In genomic region chr2:241863021-241863954, GRCh38 we compare ENCODE assay signal across 11 cellular contexts. TPM values are rescaled to one million over a fixed set of nuclear protein-coding genes. Genes with fewer than 3 reads are reported as not detected.
DNase-seq lines count a peak whose midpoint lies in the region; ATAC-seq and TF ChIP-seq lines count a peak whose summit lies in the region.
"Had no signal": no experiment of that assay in that cellular context is flagged by ENCODE, and none has a peak within 500 bp of the region (broad histone marks: within the 10 kb centered on the region; RNA-seq: fewer than 3 reads in every experiment).

No MANE protein-coding gene starts in this region.

- H3K27ac ChIP-seq in GM23248 (no peak overlapping the region), heart left ventricle (peak overlapping the region in 1 of 12 donors; percentile 34)

- no peak overlapping the region for H3K4me2 ChIP-seq in GM23248 (ENCODE audit: unreplicated experiment)

- peaks cover 6% of the 10 kb centered on the region; the same call in 1 of the 2 replicates for H3F3A ChIP-seq in GM23248 (ENCODE audit: insufficient read depth)

- no peaks in the 10 kb centered on the region for H3K9me3 ChIP-seq in GM23248 (ENCODE audit: low read depth)
- no peaks in the 10 kb centered on the region for H3K9me3 ChIP-seq in heart left ventricle

- H3K4me3 ChIP-seq in GM23248 (no peak overlapping the region), heart left ventricle (peak overlapping the region in 2 of 12 donors; percentile 24 to 27)

- H4K20me1 ChIP-seq in GM23248 (ENCODE audit: insufficient read depth): no peaks in the 10 kb centered on the region

- DNase-seq in GM23248 (peak; percentile 45), heart left ventricle (peak in 3 of 5 donors; percentile 48 to 74 (median 54)), cerebellum (ENCODE audit: low spot score) (no peak), NCI-H2171 (lab: John Stamatoyannopoulos, UW) (no peak), glomerular visceral epithelial cell (ENCODE audit: extremely low spot score) (no peak), left lobe of liver (ENCODE audit: low spot score) (no peak)
- peak; percentile 59 for DNase-seq in activated CD4-positive, alpha-beta T cell treated with anti-CD3 and anti-CD28 coated beads, Interleukin-2, amount 50 U/mL, for 1 hour
- DNase-seq in stimulated activated CD8-positive, alpha-beta memory T cell treated with anti-CD3 and anti-CD28 coated beads, Interleukin-4, amount 100 ng/mL, for 48 hours: peak; percentile 82
- DNase-seq: cerebellar nuclear complex, NCI-H69 had no signal

- no peaks in the 10 kb centered on the region for H3K36me3 ChIP-seq in GM23248 (ENCODE audit: low read depth)
- H3K36me3 ChIP-seq in heart left ventricle: no peaks in the 10 kb centered on the region

- in situ Hi-C loops in GM23248 (cut with MboI): no loop called here

- no peaks in the 10 kb centered on the region for H3K79me2 ChIP-seq in GM23248 (ENCODE audit: insufficient read depth)

- H3K4me1 ChIP-seq in GM23248 (ENCODE audit: insufficient read depth): peaks cover 5% of the 10 kb centered on the region; the same call in 1 of the 2 replicates
- peaks cover 0 to 31% (median 20%) of the 10 kb centered on the region in 12 donors for H3K4me1 ChIP-seq in heart left ventricle

- TF ChIP-seq CTCF in heart left ventricle (IDR thresholded peaks at IDR 0.05): no peak

- no peak for TF ChIP-seq POLR2A in heart left ventricle (IDR thresholded peaks at IDR 0.05)

- H3K9ac ChIP-seq in GM23248: no peak overlapping the region

- intact Hi-C loops in heart left ventricle (cut with DNase I): loop anchor here in 2 of 10 donors (5.0 to 10.0 kb wide), 2 partner anchors 108 to 131 kb away; partner anchors contain the start of gene D2HGDH (in 1 of the 2)

- no peaks in the 10 kb centered on the region for H3K9me2 ChIP-seq in GM23248 (ENCODE audit: insufficient read depth)

- 38 to 44% methylated on average over 44 to 46 of the region's 48 CpGs for WGBS in GM23248 (ENCODE audit: low coverage in 1 of 2, low lambda C conversion rate in 2 of 2, missing lambda C conversion rate in 2 of 2), 2 experiments
- WGBS in heart left ventricle, 4 donors: 44 to 63% (median 48%) methylated on average over 36 to 48 of the region's 48 CpGs

- H2AFZ ChIP-seq in GM23248: no peak overlapping the region

- peaks cover 15% of the 10 kb centered on the region for H3K27me3 ChIP-seq in GM23248 (replicated peaks; ENCODE audit: insufficient read depth)
- peaks cover 8 to 56% (median 26%) of the 10 kb centered on the region in 9 donors for H3K27me3 ChIP-seq in heart left ventricle

- ATAC-seq in heart left ventricle (peak in 1 of 4 donors; percentile 1), left lobe of liver (no peak)

RNA-seq across cellular contexts. Expression of gene PDCD1, which starts 4.6 kb away (rescaled TPM):
- not detected in 2 replicates for total RNA-seq in GM23248 (2014; rRNA removed; shearing (Covaris generic))
- not detected in 2 replicates for polyA plus RNA-seq in GM23248 (2016; fragmentation: Nextera tagmentation; extraction: Ambion mirVana)
- total RNA-seq in heart left ventricle: 1 to 10 TPM in 5 of 9 donors, under 1 TPM in 4; 0.27 to 7.6 (median 1.3) TPM
- 1 to 10 TPM; 3.3 to 4.7 TPM for polyA plus RNA-seq in heart left ventricle
- not detected for total RNA-seq in cerebellum
- 0.18 TPM for total RNA-seq in left lobe of liver
- total RNA-seq: myocyte had no signal

RNA-seq across cellular contexts. Expression of gene RTP5, which starts 6.2 kb away (rescaled TPM):
- not detected in 2 replicates for total RNA-seq in GM23248 (2014; rRNA removed; shearing (Covaris generic))
- not detected in 2 replicates for polyA plus RNA-seq in GM23248 (2016; fragmentation: Nextera tagmentation; extraction: Ambion mirVana)
- total RNA-seq in heart left ventricle: not detected
- not detected for polyA plus RNA-seq in heart left ventricle
- 1.3 TPM for total RNA-seq in cerebellum
- total RNA-seq in left lobe of liver: not detected

RNA-seq across cellular contexts. Expression of gene NEU4, which starts 54.3 kb away (rescaled TPM):
- total RNA-seq in GM23248 (2014; rRNA removed; shearing (Covaris generic)): not detected in 2 replicates
- polyA plus RNA-seq in GM23248 (2016; fragmentation: Nextera tagmentation; extraction: Ambion mirVana) (not detected in 2 replicates), heart left ventricle (under 1 TPM; 0.07 to 0.50 TPM)
- total RNA-seq in heart left ventricle (1 to 10 TPM in 1 of 9 donors, under 1 TPM in 4, not detected in 4; 0.21 to 1.4 (median 0.45) TPM), cerebellum (0.82 TPM), left lobe of liver (109 TPM)

Comparison
In these comparisons a context has a peak if more than half of its experiments do, and no peak if none do; other contexts are left out.
1. DNase-seq: peak in GM23248 (single experiment), activated CD4-positive, alpha-beta T cell treated with anti-CD3 and anti-CD28 coated beads, Interleukin-2, amount 50 U/mL, for 1 hour (single experiment), heart left ventricle (3 of 5) and stimulated activated CD8-positive, alpha-beta memory T cell treated with anti-CD3 and anti-CD28 coated beads, Interleukin-4, amount 100 ng/mL, for 48 hours (single experiment); none in cerebellum (single experiment), NCI-H2171 (single experiment), glomerular visceral epithelial cell (single experiment) and left lobe of liver (single experiment).
2. RNA of gene NEU4, which starts 54.3 kb away (total RNA-seq): 109 TPM in left lobe of liver (single experiment); 0.82 TPM in cerebellum (single experiment), 0.21 to 1.4 TPM in heart left ventricle and not detected in GM23248; every median in the first group is over 10 times any median in the second.